Comparison of ENCODE assay signal across 10 cellular contexts in the genomic region with DNA sequence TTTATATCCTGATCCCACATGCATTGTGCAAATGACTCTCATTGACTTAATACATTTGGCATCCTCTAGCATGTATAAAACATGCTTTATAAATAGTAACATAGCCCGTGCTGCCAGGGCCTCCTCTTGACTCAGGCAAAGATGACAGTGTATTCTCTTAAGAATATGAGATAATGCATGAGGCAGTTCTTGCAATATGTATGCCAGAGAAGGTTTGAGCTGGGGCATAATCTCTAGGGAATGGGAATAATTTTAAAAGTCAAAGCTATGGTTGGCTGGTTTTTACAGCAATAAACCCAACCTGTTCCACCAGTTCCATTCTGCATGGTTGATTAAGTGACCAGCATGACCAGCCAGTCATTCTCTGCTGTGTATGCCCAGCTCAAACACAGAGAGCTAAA.
DNase-seq lines count a peak whose midpoint lies in the region; ATAC-seq and TF ChIP-seq lines count a peak whose summit lies in the region.
"Had no signal": no experiment of that assay in that cellular context is flagged by ENCODE, and none has a peak within 500 bp of the region (broad histone marks: within the 10 kb centered on the region; RNA-seq: fewer than 3 reads in every experiment).

No MANE protein-coding gene starts in this region.

- no peak overlapping the region for H3K4me3 ChIP-seq in BJ (ENCODE audit: low read depth, low read length)

- H3K27me3 ChIP-seq in BJ (ENCODE audit: control insufficient read depth, insufficient read depth, low read length): no peaks in the 10 kb centered on the region

- DNase-seq in BJ (ENCODE audit: low read depth) (peak; percentile 66), NCI-H146 (lab: John Stamatoyannopoulos, UW) (peak; percentile 43), astrocyte of the hippocampus (ENCODE audit: low read depth, low spot score) (peak; percentile 13), kidney tubule cell (ENCODE audit: low spot score) (peak; percentile 94), iPS-NIHi7 (ENCODE audit: extremely low spot score) (no peak), AML-193 (lab: John Stamatoyannopoulos, UW) (no peak), nucleus accumbens (lab: John Stamatoyannopoulos, UW) (no peak)

- no peak for TF ChIP-seq CTCF in BJ (IDR thresholded peaks at IDR 0.05; ENCODE audit: insufficient read depth, low read depth, low read length)

- H3K36me3 ChIP-seq in BJ (ENCODE audit: control insufficient read depth, insufficient read depth, low read length): no peaks in the 10 kb centered on the region

- ATAC-seq in HG03342 (IDR thresholded peaks at IDR 0.05; ENCODE audit: unreplicated experiment): no peak
- ATAC-seq: activated T-helper 17 cell treated with anti-CD3 and anti-CD28 coated beads, Interleukin-2, amount 50 U/mL, for 72 hours; natural killer cell treated with Interleukin-12 subunit alpha and Interleukin-12 subunit beta and Interleukin-15 and Interleukin-18, amount 100 ng/mL, for 72 hours had no signal

- CTCF ChIA-PET in BJ (lab: Yijun Ruan, JAX): interaction anchor here (0.6 to 0.8 kb wide), 2 partner anchors 9 to 34 kb away, joined by 3 read pairs; no protein-coding TSS in a partner anchor

- POLR2A ChIA-PET in BJ (lab: Charles Lee): interaction anchor here (0.6 kb wide), 1 partner anchor 17 kb away, joined by 3 read pairs; no protein-coding TSS in a partner anchor

Comparison
In these comparisons a context has a peak if more than half of its experiments do, and no peak if none do; other contexts are left out.
1. DNase-seq: peak in BJ (single experiment), NCI-H146 (single experiment), astrocyte of the hippocampus (single experiment) and kidney tubule cell (single experiment); none in iPS-NIHi7 (single experiment), AML-193 (0 of 2) and nucleus accumbens (0 of 56).